19 cellular contexts compared by ENCODE assay signal in the genomic region with DNA sequence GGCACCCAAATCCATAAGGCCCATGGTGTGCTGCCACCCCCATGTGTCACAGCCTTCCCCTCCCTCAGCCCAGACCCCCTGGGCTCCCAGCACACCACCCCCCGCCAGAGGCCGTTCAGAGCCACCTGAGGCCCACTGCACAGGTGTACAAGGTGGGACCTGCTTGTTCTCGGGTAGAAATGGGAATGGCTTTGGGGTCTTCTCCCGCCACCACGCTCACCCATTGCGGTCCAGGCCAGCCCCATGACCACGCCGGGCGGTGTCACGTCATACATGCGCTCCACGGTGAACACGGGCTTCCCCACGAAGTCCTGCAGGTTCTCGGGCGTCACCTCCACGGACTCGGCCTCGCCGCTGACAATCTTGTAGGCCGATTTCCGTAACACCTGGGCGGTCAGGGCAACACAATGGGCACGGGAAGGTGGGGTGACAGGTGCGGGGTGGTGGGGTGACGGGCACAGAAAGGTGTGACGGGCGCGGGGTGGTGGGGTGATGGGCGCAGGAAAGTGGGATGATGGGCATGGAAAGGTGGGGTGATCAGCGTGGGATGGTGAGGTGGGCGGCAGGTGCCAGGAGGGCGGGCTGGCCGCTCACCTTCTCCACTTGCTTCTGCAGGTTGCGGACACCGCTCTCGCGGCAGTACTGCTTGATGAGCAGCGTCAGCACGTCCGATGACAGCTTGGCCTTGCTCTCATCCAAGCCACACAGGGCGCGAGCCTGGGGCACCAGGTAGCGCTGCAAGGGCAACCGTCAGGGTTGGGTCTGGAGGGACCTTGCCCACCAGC. TPM values are rescaled to one million over a fixed set of nuclear protein-coding genes. Genes with fewer than 3 reads are reported as not detected.
DNase-seq lines count a peak whose midpoint lies in the region; TF ChIP-seq lines count a peak whose summit lies in the region.
"Had no signal": no experiment of that assay in that cellular context is flagged by ENCODE, and none has a peak within 500 bp of the region (broad histone marks: within the 10 kb centered on the region; RNA-seq: fewer than 3 reads in every experiment).

No MANE protein-coding gene starts in this region.

- no peak overlapping the region for H3K23ac ChIP-seq in mesendoderm (ENCODE audit: low read length)

- peaks cover 12% of the 10 kb centered on the region for H3K79me1 ChIP-seq in mesendoderm (ENCODE audit: low read length)

- H3K27me3 Mint-ChIP-seq in activated CD4-positive, alpha-beta T cell treated with anti-CD3 and anti-CD28 coated beads, Interleukin-2, amount 10 ng/mL, durations not matched to agents 24 days and 14 days, result no peaks in the 10 kb centered on the region
- H3K27me3 Mint-ChIP-seq in activated naive CD8-positive, alpha-beta T cell treated with anti-CD3 and anti-CD28 coated beads for 36 hours, result peaks cover 15% of the 10 kb centered on the region
- H3K27me3 Mint-ChIP-seq: activated B cell treated with CpG ODN at 0.5 μM for 24 hours; CD8-positive, alpha-beta memory T cell had no signal

- no peak for DNase-seq in activated CD4-positive, alpha-beta T cell treated with anti-CD3 and anti-CD28 coated beads, Interleukin-2, amount 10 ng/mL, durations not matched to agents 24 days and 14 days
- no peak for DNase-seq in activated CD4-positive, alpha-beta T cell treated with anti-CD3 and anti-CD28 coated beads for 4 hours
- DNase-seq in GM12865 (ENCODE audit: low read depth) (peak; percentile 26), osteoblast (ENCODE audit: insufficient read length, low spot score, missing footprints) (peak; percentile 60), mesendoderm (no peak), HPDE6-E6E7 (ENCODE audit: extremely low spot score) (no peak)
- no peak for DNase-seq in activated naive CD8-positive, alpha-beta T cell treated with anti-CD3 and anti-CD28 coated beads for 36 hours
- no peak for DNase-seq in effector CD8-positive, alpha-beta T cell (lab: John Stamatoyannopoulos, UW)
- DNase-seq: activated B cell treated with CpG ODN at 0.5 μM for 24 hours; activated T-cell treated with anti-CD3 and anti-CD28 coated beads, Interleukin-2, amount 50 U/mL, for 1 hour; CD8-positive, alpha-beta memory T cell; cortex of kidney; NCI-H2029; stimulated activated CD4-positive, alpha-beta T cell treated with anti-CD3 and anti-CD28 coated beads, Interleukin-4, amount 100 ng/mL, for 24 hours had no signal

- H3K4me1 Mint-ChIP-seq in activated CD4-positive, alpha-beta T cell treated with anti-CD3 and anti-CD28 coated beads, Interleukin-2, amount 10 ng/mL, durations not matched to agents 24 days and 14 days, result peaks cover 16% of the 10 kb centered on the region
- peaks cover 21% of the 10 kb centered on the region for H3K4me1 Mint-ChIP-seq in activated naive CD8-positive, alpha-beta T cell treated with anti-CD3 and anti-CD28 coated beads for 36 hours

- no peak overlapping the region for H3K4me3 ChIP-seq in GM12865 (ENCODE audit: low read depth, low read length)
- H3K4me3 ChIP-seq in osteoblast (ENCODE audit: insufficient read depth, low read length), result no peak overlapping the region
- no peak overlapping the region for H3K4me3 ChIP-seq in mesendoderm (ENCODE audit: low read length)
- H3K4me3 ChIP-seq: right lobe of liver, upper lobe of right lung had no signal

- H4K8ac ChIP-seq in mesendoderm (ENCODE audit: low read depth, low read length), result no peak overlapping the region

- H3K18ac ChIP-seq in mesendoderm (ENCODE audit: low read length), result no peak overlapping the region

- H3K79me2 ChIP-seq in osteoblast (ENCODE audit: insufficient read depth, low read length) (peaks cover 73% of the 10 kb centered on the region), mesendoderm (ENCODE audit: control insufficient read depth, insufficient read depth, low read length) (peaks cover 37% of the 10 kb centered on the region)

- no peak overlapping the region for H3K27ac ChIP-seq in osteoblast (ENCODE audit: low read depth, low read length)
- H3K27ac ChIP-seq in mesendoderm (ENCODE audit: low read depth, low read length), result no peak overlapping the region
- H3K27ac ChIP-seq: right lobe of liver, upper lobe of right lung had no signal

- no peak overlapping the region for H2BK15ac ChIP-seq in mesendoderm (replicated peaks; ENCODE audit: low read depth)

- H2AFZ ChIP-seq in osteoblast (ENCODE audit: low read length), result no peak overlapping the region

- no peak overlapping the region for H2AK5ac ChIP-seq in mesendoderm (ENCODE audit: low read length)

- H3K9ac ChIP-seq in mesendoderm (ENCODE audit: low read length), result no peak overlapping the region

- H3K56ac ChIP-seq in mesendoderm (ENCODE audit: low read length), result no peak overlapping the region

- H4K5ac ChIP-seq in mesendoderm (ENCODE audit: low read length), result no peak overlapping the region

- no peak overlapping the region for H3K4me2 ChIP-seq in osteoblast (ENCODE audit: insufficient read depth, low read length)
- H3K4me2 ChIP-seq in mesendoderm (ENCODE audit: low read length), result no peak overlapping the region

- peaks cover 72% of the 10 kb centered on the region for H4K20me1 ChIP-seq in osteoblast (ENCODE audit: insufficient read depth, low read length)

- peaks cover 9% of the 10 kb centered on the region for H3K4me1 ChIP-seq in osteoblast (ENCODE audit: insufficient read depth, low read length)
- no peaks in the 10 kb centered on the region for H3K4me1 ChIP-seq in mesendoderm (ENCODE audit: control insufficient read depth, low read depth, low read length)

- no CpG with 5 or more reads among the region's 45 CpGs for WGBS in mesendoderm (ENCODE audit: extremely low coverage, insufficient coverage, low lambda C conversion rate)

- intact Hi-C loops in activated CD4-positive, alpha-beta T cell treated with anti-CD3 and anti-CD28 coated beads, Interleukin-2, amount 10 ng/mL, durations not matched to agents 24 days and 14 days (cut with micrococcal nuclease), result no loop called here

- no peaks in the 10 kb centered on the region for H3K9me3 ChIP-seq in osteoblast (ENCODE audit: low read depth, low read length)
- H3K9me3 ChIP-seq: right lobe of liver, upper lobe of right lung had no signal

- TF ChIP-seq CTCF in GM12865 (IDR thresholded peaks at IDR 0.05; ENCODE audit: insufficient read depth, low read depth, low read length, missing control alignments) (no peak), osteoblast (IDR thresholded peaks at IDR 0.05; ENCODE audit: extremely low read depth, low read depth, low read length) (no peak)

- no peak overlapping the region for H2BK120ac ChIP-seq in mesendoderm (ENCODE audit: low read depth, low read length)

- no peaks in the 10 kb centered on the region for H3K27me3 ChIP-seq in osteoblast (ENCODE audit: insufficient read depth, low read length)
- no peaks in the 10 kb centered on the region for H3K27me3 ChIP-seq in mesendoderm (ENCODE audit: insufficient read depth, low read length, poor library complexity)
- H3K27me3 ChIP-seq: right lobe of liver, upper lobe of right lung had no signal

- H3K4ac ChIP-seq in mesendoderm (ENCODE audit: low read depth, low read length), result no peak overlapping the region

- peaks cover 68% of the 10 kb centered on the region for H3K36me3 ChIP-seq in osteoblast (ENCODE audit: insufficient read depth, low read length)
- H3K36me3 ChIP-seq in mesendoderm (ENCODE audit: control insufficient read depth, insufficient read depth, low read length), result peaks cover 19% of the 10 kb centered on the region

- H3K9me3 Mint-ChIP-seq in activated CD4-positive, alpha-beta T cell treated with anti-CD3 and anti-CD28 coated beads, Interleukin-2, amount 10 ng/mL, durations not matched to agents 24 days and 14 days, result no peaks in the 10 kb centered on the region
- no peaks in the 10 kb centered on the region for H3K9me3 Mint-ChIP-seq in activated naive CD8-positive, alpha-beta T cell treated with anti-CD3 and anti-CD28 coated beads for 36 hours
- H3K9me3 Mint-ChIP-seq: activated B cell treated with CpG ODN at 0.5 μM for 24 hours; CD8-positive, alpha-beta memory T cell had no signal

- H3K27ac Mint-ChIP-seq in activated CD4-positive, alpha-beta T cell treated with anti-CD3 and anti-CD28 coated beads, Interleukin-2, amount 10 ng/mL, durations not matched to agents 24 days and 14 days, result peak overlapping the region; percentile 62
- H3K27ac Mint-ChIP-seq in activated naive CD8-positive, alpha-beta T cell treated with anti-CD3 and anti-CD28 coated beads for 36 hours, result peak overlapping the region; percentile 73
- H3K27ac Mint-ChIP-seq: activated B cell treated with CpG ODN at 0.5 μM for 24 hours had no signal

- H2BK5ac ChIP-seq in mesendoderm (ENCODE audit: low read length), result no peak overlapping the region

- no peak overlapping the region for H3K4me3 Mint-ChIP-seq in activated CD4-positive, alpha-beta T cell treated with anti-CD3 and anti-CD28 coated beads, Interleukin-2, amount 10 ng/mL, durations not matched to agents 24 days and 14 days
- H3K4me3 Mint-ChIP-seq in activated naive CD8-positive, alpha-beta T cell treated with anti-CD3 and anti-CD28 coated beads for 36 hours, result peak overlapping the region; percentile 99
- H3K4me3 Mint-ChIP-seq: activated B cell treated with CpG ODN at 0.5 μM for 24 hours had no signal

- H3K36me3 Mint-ChIP-seq in activated CD4-positive, alpha-beta T cell treated with anti-CD3 and anti-CD28 coated beads, Interleukin-2, amount 10 ng/mL, durations not matched to agents 24 days and 14 days (ENCODE audit: low read depth), result peaks cover 58% of the 10 kb centered on the region
- peaks cover 59% of the 10 kb centered on the region for H3K36me3 Mint-ChIP-seq in activated naive CD8-positive, alpha-beta T cell treated with anti-CD3 and anti-CD28 coated beads for 36 hours

RNA-seq across cellular contexts. Expression of a gene that starts 4.3 kb away (rescaled TPM):
- 1,117 and 1,132 TPM in 2 replicates for total RNA-seq in activated CD4-positive, alpha-beta T cell treated with anti-CD3 and anti-CD28 coated beads, Interleukin-2, amount 10 ng/mL, durations not matched to agents 24 days and 14 days
- 1,000 to 10,000 TPM; 1,649 to 1,711 TPM for total RNA-seq in activated naive CD8-positive, alpha-beta T cell treated with anti-CD3 and anti-CD28 coated beads for 36 hours
- total RNA-seq in osteoblast, result 228 and 257 TPM in 2 replicates
- 1,911 TPM for polyA plus RNA-seq in mesendoderm (2013, experiment 1 of 2)
- polyA plus RNA-seq in mesendoderm (2013, experiment 2 of 2), result 1,926 TPM

RNA-seq across cellular contexts. Expression of a gene that starts 13.5 kb away (rescaled TPM):
- 2.2 and 2.6 TPM in 2 replicates for total RNA-seq in activated CD4-positive, alpha-beta T cell treated with anti-CD3 and anti-CD28 coated beads, Interleukin-2, amount 10 ng/mL, durations not matched to agents 24 days and 14 days
- total RNA-seq in activated naive CD8-positive, alpha-beta T cell treated with anti-CD3 and anti-CD28 coated beads for 36 hours, result 1 to 10 TPM; 1.5 to 3.2 TPM
- 12.1 and 14.8 TPM in 2 replicates for total RNA-seq in osteoblast
- polyA plus RNA-seq in mesendoderm (2013, experiment 1 of 2), result 1.7 TPM
- polyA plus RNA-seq in mesendoderm (2013, experiment 2 of 2), result 1.8 TPM

RNA-seq across cellular contexts. Expression of a gene that starts 14.0 kb away (rescaled TPM):
- 56.2 and 63.4 TPM in 2 replicates for total RNA-seq in activated CD4-positive, alpha-beta T cell treated with anti-CD3 and anti-CD28 coated beads, Interleukin-2, amount 10 ng/mL, durations not matched to agents 24 days and 14 days
- 10 to 100 TPM; 44.6 to 53.5 TPM for total RNA-seq in activated naive CD8-positive, alpha-beta T cell treated with anti-CD3 and anti-CD28 coated beads for 36 hours
- 21.0 and 25.9 TPM in 2 replicates for total RNA-seq in osteoblast
- polyA plus RNA-seq in mesendoderm (2013, experiment 1 of 2), result 12.6 TPM
- 13.5 TPM for polyA plus RNA-seq in mesendoderm (2013, experiment 2 of 2)

RNA-seq across cellular contexts. Expression of a gene that starts 25.6 kb away (rescaled TPM):
- 220 and 240 TPM in 2 replicates for total RNA-seq in activated CD4-positive, alpha-beta T cell treated with anti-CD3 and anti-CD28 coated beads, Interleukin-2, amount 10 ng/mL, durations not matched to agents 24 days and 14 days
- 100 to 1,000 TPM; 277 to 287 TPM for total RNA-seq in activated naive CD8-positive, alpha-beta T cell treated with anti-CD3 and anti-CD28 coated beads for 36 hours
- total RNA-seq in osteoblast, result 130 and 163 TPM in 2 replicates
- polyA plus RNA-seq in mesendoderm (2013, experiment 1 of 2), result 45.3 TPM
- polyA plus RNA-seq in mesendoderm (2013, experiment 2 of 2), result 45.8 TPM

RNA-seq across cellular contexts. Expression of a gene that starts 26.1 kb away (rescaled TPM):
- total RNA-seq in activated CD4-positive, alpha-beta T cell treated with anti-CD3 and anti-CD28 coated beads, Interleukin-2, amount 10 ng/mL, durations not matched to agents 24 days and 14 days, result not detected in 2 replicates
- total RNA-seq in activated naive CD8-positive, alpha-beta T cell treated with anti-CD3 and anti-CD28 coated beads for 36 hours, result not detected
- total RNA-seq in osteoblast, result under 0.01 TPM in 2 replicates
- 0.03 TPM for polyA plus RNA-seq in mesendoderm (2013, experiment 1 of 2)
- not detected for polyA plus RNA-seq in mesendoderm (2013, experiment 2 of 2)
- total RNA-seq: activated B cell treated with CpG ODN at 0.5 μM for 24 hours; astrocyte; CD8-positive, alpha-beta memory T cell; H4; right lobe of liver; upper lobe of right lung had no signal
- polyA plus RNA-seq: CD8-positive, alpha-beta memory T cell; esophagus had no signal

Comparison
In these comparisons a context has a peak if more than half of its experiments do, and no peak if none do; other contexts are left out.
1. DNase-seq: peak in GM12865 (single experiment) and osteoblast (single experiment); none in activated CD4-positive, alpha-beta T cell treated with anti-CD3 and anti-CD28 coated beads, Interleukin-2, amount 10 ng/mL, durations not matched to agents 24 days and 14 days (single experiment), activated CD4-positive, alpha-beta T cell treated with anti-CD3 and anti-CD28 coated beads for 4 hours (0 of 2), activated naive CD8-positive, alpha-beta T cell treated with anti-CD3 and anti-CD28 coated beads for 36 hours (single experiment), mesendoderm (single experiment), effector CD8-positive, alpha-beta T cell (single experiment) and HPDE6-E6E7 (single experiment).